ENCODE assay signal across 24 cellular contexts in the genomic region with DNA sequence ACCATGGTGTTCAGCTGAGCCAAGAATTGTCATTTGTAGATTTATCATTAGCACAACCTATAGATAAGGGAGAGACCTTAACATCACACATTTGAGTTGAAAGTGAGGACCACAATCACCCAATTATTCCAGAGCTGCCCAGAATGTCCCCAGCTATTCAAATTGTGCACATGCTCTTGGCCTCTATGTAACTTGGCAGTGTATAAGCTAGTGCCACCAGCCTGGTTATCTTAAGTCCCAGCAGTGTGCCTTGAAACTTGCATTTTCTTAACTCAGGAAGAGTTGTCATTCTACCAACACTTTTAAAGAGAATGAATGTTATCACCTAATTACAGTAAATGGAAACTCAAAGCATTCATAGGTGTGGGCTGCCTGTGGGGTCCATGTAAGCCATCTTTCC.
"Had no signal": no experiment of that assay in that cellular context is flagged by ENCODE, and none has a peak within 500 bp of the region (broad histone marks: within the 10 kb centered on the region; RNA-seq: fewer than 3 reads in every experiment).

No MANE protein-coding gene starts in this region.

- H3K36me3 ChIP-seq: colonic mucosa, esophagus muscularis mucosa, gastroesophageal sphincter, heart left ventricle, left ventricle myocardium inferior, lower lobe of right lung had no signal

- H3K9me3 ChIP-seq: colonic mucosa, esophagus muscularis mucosa, gastroesophageal sphincter, heart left ventricle, left ventricle myocardium inferior, lower lobe of right lung had no signal

- H3K27ac ChIP-seq: colonic mucosa, esophagus muscularis mucosa, foreskin keratinocyte, gastroesophageal sphincter, heart left ventricle, hepatocyte, left ventricle myocardium inferior, lower lobe of right lung had no signal

- H3K4me1 ChIP-seq: colonic mucosa, foreskin keratinocyte, gastroesophageal sphincter, heart left ventricle, left ventricle myocardium inferior, lower lobe of right lung had no signal

- H3K27me3 ChIP-seq: colonic mucosa, esophagus muscularis mucosa, foreskin keratinocyte, gastroesophageal sphincter, heart left ventricle, hepatocyte had no signal

- DNase-seq: colonic mucosa; cortex of kidney; effector CD8-positive, alpha-beta T cell; effector memory CD8-positive, alpha-beta T cell; endodermal cell; foreskin keratinocyte; heart left ventricle; hypothalamus; immature natural killer cell; islet precursor cell; kidney; kidney glomerular epithelial cell; left colon; left ventricle myocardium inferior; lower lobe of right lung; mesenchymal stem cell; midbrain; naive thymus-derived CD4-positive, alpha-beta T cell had no signal

- ATAC-seq: effector memory CD8-positive, alpha-beta T cell; foreskin keratinocyte; gastroesophageal sphincter; heart left ventricle; left colon; left lobe of liver; lower lobe of right lung; naive thymus-derived CD4-positive, alpha-beta T cell had no signal

- H3K4me2 ChIP-seq: hepatocyte had no signal

- FAIRE-seq: endometrium, frontal cortex, kidney had no signal

- H3K79me2 ChIP-seq: hepatocyte had no signal

- H3K4me3 ChIP-seq: colonic mucosa, esophagus muscularis mucosa, gastroesophageal sphincter, heart left ventricle, hepatocyte, left ventricle myocardium inferior, lower lobe of right lung had no signal
